Comparison of ENCODE assay signal across 13 cellular contexts in the genomic region with DNA sequence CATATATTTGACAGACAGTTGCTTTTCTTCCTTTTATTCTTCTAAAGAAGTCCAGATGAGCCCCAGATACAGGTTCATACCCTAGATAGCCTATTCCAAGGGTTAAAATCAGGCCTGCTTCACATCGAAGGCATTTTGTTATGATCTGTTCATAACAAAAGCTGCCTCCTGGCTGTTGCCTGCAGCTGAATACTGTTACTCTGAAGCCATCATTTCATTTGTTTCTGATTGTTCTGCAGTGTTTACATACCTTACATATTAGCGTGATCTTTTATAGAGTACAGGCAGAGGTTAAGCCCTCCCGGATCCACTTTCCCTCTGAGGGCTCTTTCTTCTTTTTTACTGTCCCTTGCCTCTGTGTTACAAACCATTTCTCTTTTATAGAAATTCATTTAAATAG.
DNase-seq lines count a peak whose midpoint lies in the region; TF ChIP-seq lines count a peak whose summit lies in the region.
"Had no signal": no experiment of that assay in that cellular context is flagged by ENCODE, and none has a peak within 500 bp of the region (broad histone marks: within the 10 kb centered on the region; RNA-seq: fewer than 3 reads in every experiment).

No MANE protein-coding gene starts in this region.

- H3K27me3 Mint-ChIP-seq in nephron (ENCODE audit: low read depth) (no peaks in the 10 kb centered on the region), chondrocyte (ENCODE audit: low read depth) (no peaks in the 10 kb centered on the region)
- H3K27me3 Mint-ChIP-seq: activated CD4-positive, alpha-beta T cell treated with anti-CD3 and anti-CD28 coated beads, Interleukin-2, amount 10 ng/mL, durations not matched to agents 7 days and 5 days; activated naive CD8-positive, alpha-beta T cell treated with anti-CD3 and anti-CD28 coated beads, Interleukin-2, amount 10 ng/mL, durations not matched to agents 7 days and 5 days had no signal

- H3K4me3 ChIP-seq in choroid plexus epithelial cell (ENCODE audit: low read depth, low read length) (no peak overlapping the region), Karpas-422 (ENCODE audit: low read length) (no peak overlapping the region)

- no peaks in the 10 kb centered on the region for H3K27me3 ChIP-seq in Karpas-422 (ENCODE audit: low read length)

- H3K9me2 ChIP-seq in Karpas-422 (replicated peaks; ENCODE audit: insufficient read depth, low read length): no peaks in the 10 kb centered on the region

- H3K4me1 Mint-ChIP-seq in nephron (peaks cover 15% of the 10 kb centered on the region), chondrocyte (ENCODE audit: low read depth) (no peaks in the 10 kb centered on the region)
- H3K4me1 Mint-ChIP-seq: activated CD4-positive, alpha-beta T cell treated with anti-CD3 and anti-CD28 coated beads, Interleukin-2, amount 10 ng/mL, durations not matched to agents 7 days and 5 days had no signal

- no peaks in the 10 kb centered on the region for H3K9me3 ChIP-seq in Karpas-422 (ENCODE audit: low read length)

- H3K9me3 Mint-ChIP-seq in nephron (peaks cover 10% of the 10 kb centered on the region), chondrocyte (ENCODE audit: low read depth) (peaks cover 2% of the 10 kb centered on the region)
- H3K9me3 Mint-ChIP-seq: activated CD4-positive, alpha-beta T cell treated with anti-CD3 and anti-CD28 coated beads, Interleukin-2, amount 10 ng/mL, durations not matched to agents 7 days and 5 days had no signal

- H2AFZ ChIP-seq in Karpas-422 (ENCODE audit: low read length): no peak overlapping the region

- no peaks in the 10 kb centered on the region for H3K4me1 ChIP-seq in Karpas-422 (ENCODE audit: low read length)

- H4K20me1 ChIP-seq in Karpas-422 (ENCODE audit: insufficient read depth, low read depth, low read length): no peaks in the 10 kb centered on the region

- no peaks in the 10 kb centered on the region for H3K36me3 ChIP-seq in Karpas-422 (ENCODE audit: insufficient read depth, low read length)

- no peak overlapping the region for H3K27ac ChIP-seq in Karpas-422 (ENCODE audit: low read length)

- no peak overlapping the region for H3K9ac ChIP-seq in Karpas-422 (ENCODE audit: low read length)

- TF ChIP-seq CTCF in choroid plexus epithelial cell (conservative IDR thresholded peaks at IDR 0.05; ENCODE audit: low read depth, low read length): peak; percentile 38
- TF ChIP-seq CTCF in nephron (IDR thresholded peaks at IDR 0.05; ENCODE audit: unreplicated experiment in 3 of 3): no peak
- TF ChIP-seq CTCF in chondrocyte (IDR thresholded peaks at IDR 0.05): no peak

- no peaks in the 10 kb centered on the region for H3K79me2 ChIP-seq in Karpas-422 (ENCODE audit: low read length)

- DNase-seq in AG20443 (ENCODE audit: low spot score) (peak; percentile 62), NCI-H146 treated with DMSO at 0.1 percent for 48 hours (lab: John Stamatoyannopoulos, UW; ENCODE audit: unreplicated experiment) (peak; percentile 79), choroid plexus epithelial cell (ENCODE audit: low read depth) (peak; percentile 73), NK-92 (lab: John Stamatoyannopoulos, UW; ENCODE audit: unreplicated experiment) (no peak), 8988T (no peak), chondrocyte (ENCODE audit: low spot score) (no peak), Karpas-422 (no peak)
- DNase-seq: activated CD4-positive, alpha-beta T cell treated with anti-CD3 and anti-CD28 coated beads, Interleukin-2, amount 10 ng/mL, durations not matched to agents 7 days and 5 days; activated naive CD8-positive, alpha-beta T cell treated with anti-CD3 and anti-CD28 coated beads, Interleukin-2, amount 10 ng/mL, durations not matched to agents 7 days and 5 days; head of caudate nucleus; NCI-H1092 treated with DMSO at 0.1 percent for 48 hours; RPMI8226 had no signal

- H3K36me3 Mint-ChIP-seq in nephron (ENCODE audit: low read depth) (no peaks in the 10 kb centered on the region), chondrocyte (ENCODE audit: low read depth) (peaks cover 3% of the 10 kb centered on the region)
- H3K36me3 Mint-ChIP-seq: activated naive CD8-positive, alpha-beta T cell treated with anti-CD3 and anti-CD28 coated beads, Interleukin-2, amount 10 ng/mL, durations not matched to agents 7 days and 5 days had no signal

- H3K4me3 Mint-ChIP-seq in nephron (no peak overlapping the region), chondrocyte (ENCODE audit: unreplicated experiment) (no peak overlapping the region)
- H3K4me3 Mint-ChIP-seq: activated CD4-positive, alpha-beta T cell treated with anti-CD3 and anti-CD28 coated beads, Interleukin-2, amount 10 ng/mL, durations not matched to agents 7 days and 5 days; activated naive CD8-positive, alpha-beta T cell treated with anti-CD3 and anti-CD28 coated beads, Interleukin-2, amount 10 ng/mL, durations not matched to agents 7 days and 5 days had no signal

- H3K4me2 ChIP-seq in Karpas-422 (ENCODE audit: low read depth, low read length, poor library complexity, severe bottlenecking): no peak overlapping the region

- H3K27ac Mint-ChIP-seq in nephron (peak overlapping the region; percentile 86 to 98 (median 92)), chondrocyte (ENCODE audit: unreplicated experiment) (no peak overlapping the region)
- H3K27ac Mint-ChIP-seq: activated CD4-positive, alpha-beta T cell treated with anti-CD3 and anti-CD28 coated beads, Interleukin-2, amount 10 ng/mL, durations not matched to agents 7 days and 5 days; activated naive CD8-positive, alpha-beta T cell treated with anti-CD3 and anti-CD28 coated beads, Interleukin-2, amount 10 ng/mL, durations not matched to agents 7 days and 5 days had no signal

Comparison
In these comparisons a context has a peak if more than half of its experiments do, and no peak if none do; other contexts are left out.
1. DNase-seq: peak in AG20443 (single experiment), NCI-H146 treated with DMSO at 0.1 percent for 48 hours (single experiment) and choroid plexus epithelial cell (single experiment); none in NK-92 (single experiment), 8988T (single experiment), chondrocyte (single experiment) and Karpas-422 (single experiment).